ENCODE assay signal across 9 cellular contexts in genomic region chr17:48597775-48598631, GRCh38. TPM values are rescaled to one million over a fixed set of nuclear protein-coding genes. Genes with fewer than 3 reads are reported as not detected.
DNase-seq lines count a peak whose midpoint lies in the region; ATAC-seq and TF ChIP-seq lines count a peak whose summit lies in the region.
"Had no signal": no experiment of that assay in that cellular context is flagged by ENCODE, and none has a peak within 500 bp of the region (broad histone marks: within the 10 kb centered on the region; RNA-seq: fewer than 3 reads in every experiment).

No MANE protein-coding gene starts in this region.

- H3K9me3 ChIP-seq in body of pancreas (no peaks in the 10 kb centered on the region), transverse colon (no peaks in the 10 kb centered on the region)
- H3K9me3 ChIP-seq: A549 had no signal

- TF ChIP-seq CTCF in body of pancreas (IDR thresholded peaks at IDR 0.05), result no peak
- no peak for TF ChIP-seq CTCF in transverse colon (IDR thresholded peaks at IDR 0.05)

- intact Hi-C loops in body of pancreas (cut with DNase I) (no loop called here), transverse colon (cut with DNase I; ENCODE audit: low total_unique reads) (loop anchor here (5.0 kb wide), 1 partner anchor 246 kb away; no protein-coding TSS in a partner anchor)

- TF ChIP-seq POLR2A in body of pancreas (IDR thresholded peaks at IDR 0.05), result peak in 2 of 3 donors; percentile 31 to 37
- TF ChIP-seq POLR2A in transverse colon (IDR thresholded peaks at IDR 0.05), result peak; percentile 67

- ATAC-seq in body of pancreas, result peak; percentile 51
- ATAC-seq in HG03457 (IDR thresholded peaks at IDR 0.05; ENCODE audit: unreplicated experiment), result no peak
- ATAC-seq in HG03097 (IDR thresholded peaks at IDR 0.05; ENCODE audit: low FRiP score, unreplicated experiment), result no peak
- ATAC-seq: A549 had no signal

- H3K27me3 ChIP-seq in body of pancreas, result peaks cover 8 to 78% of the 10 kb centered on the region in 2 donors
- H3K27me3 ChIP-seq in transverse colon, result peaks cover 11% of the 10 kb centered on the region

- no peak for TF ChIP-seq EP300 in transverse colon (IDR thresholded peaks at IDR 0.05; ENCODE audit: low read depth)

- H3K27ac ChIP-seq in body of pancreas (peak overlapping the region in 3 of 4 donors; percentile 39 to 50 (median 40)), transverse colon (peak overlapping the region; percentile 89 to 95 (median 92))

- in situ Hi-C loops in transverse colon (cut with MboI; ENCODE audit: low pct_ligation_motif_present in 1 of 4, low pct_unique_long_range_greater_than_20kb in 1 of 4, low sequenced_read_pairs in 3 of 4), result loop anchor here in 2 of 4 donors (10.0 kb wide), 2 partner anchors 103 to 253 kb away; no protein-coding TSS in a partner anchor

- WGBS in body of pancreas, 2 donors, result 3% methylated on average over 42 to 68 of the region's 68 CpGs
- WGBS in transverse colon (ENCODE audit: low coverage in 1 of 2), 2 donors, result 3 to 7% methylated on average over 11 to 44 of the region's 68 CpGs

- H3K4me3 ChIP-seq in body of pancreas (no peak overlapping the region), transverse colon (peak overlapping the region; percentile 26 to 57 (median 44))
- H3K4me3 ChIP-seq: A549 had no signal

- H3K36me3 ChIP-seq in body of pancreas (replicated peaks in 1 of 2; ENCODE audit: insufficient read depth in 1 of 2, low read depth in 2 of 2) (no peaks in the 10 kb centered on the region), transverse colon (peaks cover 0 to 5% (median 0%) of the 10 kb centered on the region in 4 donors)

- DNase-seq in DMS79 treated with DMSO at 0.1 percent for 48 hours (lab: John Stamatoyannopoulos, UW) (peak; percentile 25), DMS79 (lab: John Stamatoyannopoulos, UW) (no peak), NCI-H69 (lab: John Stamatoyannopoulos, UW) (peak; percentile 74), body of pancreas (peak; percentile 39 to 48 (median 46)), lung microvascular endothelial cell (ENCODE audit: low read depth in 2 of 2) (peak; percentile 58 to 66), transverse colon (peak; percentile 87)

- peaks cover 44% of the 10 kb centered on the region for H3K4me1 ChIP-seq in body of pancreas
- H3K4me1 ChIP-seq in transverse colon, result peaks cover 15 to 87% (median 59%) of the 10 kb centered on the region in 4 donors

RNA-seq across cellular contexts. Expression of gene HOXB5, which starts 4.4 kb away (rescaled TPM):
- total RNA-seq in body of pancreas, result under 1 TPM in 1 of 2 donors, not detected in 1; 0.99 TPM
- total RNA-seq in lung microvascular endothelial cell, result under 0.01 TPM in 1 of 2 replicates, not detected in the other
- total RNA-seq in transverse colon, result 10 to 100 TPM; 10.5 to 35.4 (median 18.7) TPM

RNA-seq across cellular contexts. Expression of gene HOXB6, which starts 6.8 kb away (rescaled TPM):
- total RNA-seq in body of pancreas (1 to 10 TPM; 2.1 to 2.6 TPM), lung microvascular endothelial cell (0.40 and 0.87 TPM in 2 replicates), transverse colon (10 to 100 TPM; 42.7 to 78.4 (median 62.5) TPM)

RNA-seq across cellular contexts. Expression of gene HOXB3, which starts 8.0 kb away (rescaled TPM):
- 1 to 10 TPM in 1 of 2 donors, not detected in 1; 2.9 TPM for total RNA-seq in body of pancreas
- 1.7 and 1.8 TPM in 2 replicates for total RNA-seq in lung microvascular endothelial cell
- total RNA-seq in transverse colon, result 10 to 100 TPM; 25.7 to 57.1 (median 34.9) TPM

RNA-seq across cellular contexts. Expression of gene HOXB7, which starts 12.8 kb away (rescaled TPM):
- under 1 TPM in 1 of 2 donors, not detected in 1; 0.52 TPM for total RNA-seq in body of pancreas
- total RNA-seq in lung microvascular endothelial cell, result under 0.01 and 1.3 TPM in 2 replicates
- total RNA-seq in transverse colon, result 10 to 100 TPM in 3 of 4 donors, not detected in 1; 11.2 to 20.9 (median 16.7) TPM

RNA-seq across cellular contexts. Expression of gene HOXB8, which starts 17.1 kb away (rescaled TPM):
- total RNA-seq in body of pancreas (not detected), lung microvascular endothelial cell (0.22 TPM in 1 of 2 replicates, not detected in the other), transverse colon (10 to 100 TPM in 2 of 4 donors, 1 to 10 TPM in 2; 1.8 to 21.3 (median 8.9) TPM)

Comparison
In these comparisons a context has a peak if more than half of its experiments do, and no peak if none do; other contexts are left out.
1. H3K4me3 ChIP-seq: peak in transverse colon (4 of 4); none in body of pancreas (0 of 2).
2. RNA of gene HOXB5, which starts 4.4 kb away (total RNA-seq): 10.5 to 35.4 TPM in transverse colon; 0.99 TPM in body of pancreas and under 0.01 TPM in lung microvascular endothelial cell; every median in the first group is over 4 times any median in the second.
3. RNA of gene HOXB6, which starts 6.8 kb away (total RNA-seq): 42.7 to 78.4 TPM in transverse colon; 2.1 to 2.6 TPM in body of pancreas and 0.40 to 0.87 TPM in lung microvascular endothelial cell; every median in the first group is over 10 times any median in the second.